In the genomic region with DNA sequence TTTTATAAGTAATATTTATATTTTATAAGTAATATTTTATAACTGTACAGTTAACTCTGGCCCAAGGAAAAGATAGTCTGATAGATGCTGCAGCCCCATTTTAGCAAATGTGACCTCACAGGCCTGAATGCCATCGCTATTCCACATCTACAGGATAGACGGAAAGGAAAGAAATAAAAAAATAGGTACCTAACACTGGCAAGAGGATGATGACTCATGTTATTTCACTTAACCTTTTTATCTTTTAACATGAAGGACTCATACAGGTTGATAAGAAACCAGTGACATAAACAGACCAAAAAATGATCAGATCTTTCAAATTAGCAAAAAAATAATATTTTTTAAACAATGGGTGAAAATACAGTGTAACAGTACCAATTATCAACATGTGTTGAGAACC, we compare ENCODE assay signal across 14 cellular contexts. TPM values are rescaled to one million over a fixed set of nuclear protein-coding genes. Genes with fewer than 3 reads are reported as not detected.
DNase-seq lines count a peak whose midpoint lies in the region; ATAC-seq, FAIRE-seq and TF ChIP-seq lines count a peak whose summit lies in the region.
"Had no signal": no experiment of that assay in that cellular context is flagged by ENCODE, and none has a peak within 500 bp of the region (broad histone marks: within the 10 kb centered on the region; RNA-seq: fewer than 3 reads in every experiment).

No MANE protein-coding gene starts in this region.

- no peak overlapping the region for H3K9ac ChIP-seq in K562 (ENCODE audit: insufficient read depth in 1 of 2, low read depth in 2 of 2, low read length in 2 of 2)
- H3K9ac ChIP-seq: BLaER1 had no signal

- DNase-seq in right atrium auricular region (ENCODE audit: low spot score) (no peak), Right ventricle myocardium superior (no peak), PC-9 (no peak), K562 (ENCODE audit: extremely low read depth in 1 of 4, low spot score in 3 of 4) (no peak), upper lobe of right lung (no peak), AG08395 (ENCODE audit: low spot score) (no peak)
- DNase-seq: DMS79 treated with DMSO at 0.1 percent for 48 hours, NCI-H187, NCI-H526, psoas muscle, testis had no signal

- peaks cover 0 to 18% of the 10 kb centered on the region in 2 donors for H3K4me1 ChIP-seq in right atrium auricular region
- peaks cover 64% of the 10 kb centered on the region for H3K4me1 ChIP-seq in PC-9 (replicated peaks; ENCODE audit: insufficient read depth)
- H3K4me1 ChIP-seq in K562 (replicated peaks in 1 of 2; ENCODE audit: control insufficient read depth in 2 of 2, insufficient read depth in 2 of 2, low read length in 2 of 2) = peaks cover 2 to 4% of the 10 kb centered on the region in 2 experiments; a peak in 2 of 5 replicates
- peaks cover 32% of the 10 kb centered on the region for H3K4me1 ChIP-seq in upper lobe of right lung
- H3K4me1 ChIP-seq: testis had no signal

- H3K4me3 ChIP-seq in right atrium auricular region (no peak overlapping the region), PC-9 (no peak overlapping the region), K562 (no peak overlapping the region), upper lobe of right lung (peak overlapping the region; percentile 6)
- H3K4me3 ChIP-seq: BLaER1, psoas muscle, testis had no signal

- H3K79me2 ChIP-seq in PC-9 (ENCODE audit: low read depth) (peaks cover 51% of the 10 kb centered on the region), K562 (ENCODE audit: control insufficient read depth, insufficient read depth, low read length) (no peaks in the 10 kb centered on the region)

- H3K9me2 ChIP-seq in PC-9 (ENCODE audit: insufficient read depth) = no peaks in the 10 kb centered on the region

- 29% methylated on average over 2 of the region's 2 CpGs for WGBS in K562 (ENCODE audit: insufficient coverage, low coverage, missing lambda C conversion rate)

- BruUV-seq in PC-9 (replicated peaks; lab: Mats Ljungman, UMichigan) = no TSS peak
- no TSS peak for BruUV-seq in K562 (replicated peaks; lab: Mats Ljungman, UMichigan)

- peaks cover 25% of the 10 kb centered on the region for H3F3A ChIP-seq in PC-9 (ENCODE audit: insufficient read depth, low read depth)

- H3K4me2 ChIP-seq in PC-9 (peak overlapping the region; percentile 51), K562 (ENCODE audit: insufficient read depth, low read length) (no peak overlapping the region)

- ATAC-seq in Right ventricle myocardium superior (ENCODE audit: poor library complexity) (no peak), K562 (no peak), upper lobe of right lung (no peak), GM18519 (IDR thresholded peaks at IDR 0.05; ENCODE audit: low FRiP score, unreplicated experiment) (no peak), GM21515 (IDR thresholded peaks at IDR 0.05; ENCODE audit: unreplicated experiment) (no peak)
- ATAC-seq: psoas muscle had no signal

- H3K9me3 ChIP-seq in right atrium auricular region (no peaks in the 10 kb centered on the region), PC-9 (ENCODE audit: insufficient read depth, low read depth) (no peaks in the 10 kb centered on the region), K562 (replicated peaks; ENCODE audit: control insufficient read depth, insufficient read depth, low read depth, low read length) (no peaks in the 10 kb centered on the region), upper lobe of right lung (no peaks in the 10 kb centered on the region)
- H3K9me3 ChIP-seq: BLaER1, psoas muscle, testis had no signal

- POLR2A ChIA-PET in PC-9 (lab: Charles Lee; ENCODE audit: unreplicated experiment) (no interaction called here), K562 (lab: Yijun Ruan, JAX) (no interaction called here)

- H3K27ac ChIP-seq in right atrium auricular region (peak overlapping the region; percentile 43 to 67), PC-9 (no peak overlapping the region), K562 (ENCODE audit: extremely low read depth, low read depth, low read length) (no peak overlapping the region), upper lobe of right lung (peak overlapping the region; percentile 3)
- H3K27ac ChIP-seq: BLaER1, psoas muscle, testis had no signal

- TF ChIP-seq CTCF in right atrium auricular region (IDR thresholded peaks at IDR 0.05) (no peak), PC-9 (conservative IDR thresholded peaks at IDR 0.05) (no peak), K562 (IDR thresholded peaks at IDR 0.05 in 2 of 3, conservative IDR thresholded peaks at IDR 0.05 in 1 of 3; ENCODE audit: insufficient read depth in 2 of 3, low read depth in 1 of 3, low read length in 3 of 3) (no peak), upper lobe of right lung (IDR thresholded peaks at IDR 0.05) (no peak)

- CTCF ChIA-PET in PC-9 (lab: Charles Lee) = no interaction called here
- CTCF ChIA-PET in K562 (lab: Yijun Ruan, JAX; ENCODE audit: low intra/inter-chr PET ratio) = no interaction called here

- TF ChIP-seq EP300 in K562 (IDR thresholded peaks at IDR 0.05; ENCODE audit: low read length) = no peak

- H4K20me1 ChIP-seq in PC-9 (ENCODE audit: insufficient read depth) (no peaks in the 10 kb centered on the region), K562 (replicated peaks; ENCODE audit: control insufficient read depth, insufficient read depth, low read length) (no peaks in the 10 kb centered on the region)
- H4K20me1 ChIP-seq: BLaER1 had no signal

- H3K9me1 ChIP-seq in K562 (ENCODE audit: control insufficient read depth, insufficient read depth, low read length) = no peaks in the 10 kb centered on the region

- no peak for FAIRE-seq in K562 (lab: Jason Lieb, UNC)

- H3K27me3 ChIP-seq in right atrium auricular region = no peaks in the 10 kb centered on the region
- H3K27me3 ChIP-seq in PC-9 (ENCODE audit: insufficient read depth, low read depth) = no peaks in the 10 kb centered on the region
- no peaks in the 10 kb centered on the region for H3K27me3 ChIP-seq in K562 (ENCODE audit: control insufficient read depth in 2 of 2, insufficient read depth in 2 of 2, low read length in 2 of 2)
- no peaks in the 10 kb centered on the region for H3K27me3 ChIP-seq in upper lobe of right lung
- H3K27me3 ChIP-seq: BLaER1, testis had no signal

- no peak for TF ChIP-seq POLR2A in K562 (conservative IDR thresholded peaks at IDR 0.05)

- TF ChIP-seq RAD21 in K562 (CRISPR knock-in tag; conservative IDR thresholded peaks at IDR 0.05 in 1 of 2, IDR thresholded peaks at IDR 0.05 in 1 of 2) = no peak

- in situ Hi-C loops in K562 (cut with MboI) = no loop called here

- intact Hi-C loops in Right ventricle myocardium superior (cut with DNase I) = loop anchor here (5.0 kb wide), 1 partner anchor 59 kb away; a partner anchor contains a TSS
- intact Hi-C loops in PC-9 (cut with micrococcal nuclease; ENCODE audit: unreplicated experiment) = loop anchor here (5.0 kb wide), 1 partner anchor 264 kb away; no protein-coding TSS in a partner anchor
- intact Hi-C loops in K562 (cut with micrococcal nuclease) = loop anchor here (5.0 kb wide), 1 partner anchor 49 kb away; no protein-coding TSS in a partner anchor
- intact Hi-C loops in upper lobe of right lung (cut with DNase I) = no loop called here

- H2AFZ ChIP-seq in PC-9 (no peak overlapping the region), K562 (ENCODE audit: low read depth, low read length) (no peak overlapping the region)

- peaks cover under 1% of the 10 kb centered on the region for H3K36me3 ChIP-seq in right atrium auricular region
- 0 out of 2 replicates have a peak, but pooled peaks cover 8% of the 10 kb centered on the region for H3K36me3 ChIP-seq in PC-9 (ENCODE audit: low read depth)
- no peaks in the 10 kb centered on the region for H3K36me3 ChIP-seq in K562 (ENCODE audit: control insufficient read depth, insufficient read depth, low read length)
- peaks cover 8% of the 10 kb centered on the region for H3K36me3 ChIP-seq in upper lobe of right lung
- H3K36me3 ChIP-seq: BLaER1 had no signal

RNA-seq across cellular contexts. Expression of a gene that starts 2.7 kb away (rescaled TPM):
- total RNA-seq in right atrium auricular region = 10 to 100 TPM in 1 of 2 donors, 1 to 10 TPM in 1; 6.6 to 14.1 TPM
- total RNA-seq in Right ventricle myocardium superior = 9.0 TPM
- 2.3 and 4.4 TPM in 2 replicates for total RNA-seq in PC-9 (2021)
- not detected in 2 replicates for total RNA-seq in K562 (2011; cell fraction: chromatin; rRNA removed; ENCODE audit: low replicate concordance)
- not detected in 2 replicates for total RNA-seq in K562 (2011; cell fraction: nucleolus; rRNA removed)
- total RNA-seq in K562 (2011; cell fraction: nucleoplasm; rRNA removed) = not detected in 2 replicates
- 0.20 and 0.27 TPM in 2 replicates for total RNA-seq in K562 (2014; rRNA removed)
- 0.47 TPM in 1 of 2 replicates, not detected in the other for total RNA-seq in K562 (2014; rRNA removed; fragmentation: Illumina TruSeq; extraction: Trizol)
- 0.26 and 0.51 TPM in 2 replicates for total RNA-seq in K562 (2015; rRNA removed; fragmentation: Illumina TruSeq; extraction: Trizol)
- 0.18 and 0.24 TPM in 2 replicates for total RNA-seq in K562 (2021)
- 0.18 TPM in 1 of 2 replicates, not detected in the other for polyA plus RNA-seq in K562 (2011; rRNA removed)
- polyA plus RNA-seq in K562 (2011; cell fraction: cytosol; rRNA removed) = not detected in 2 replicates
- 0.07 and 0.34 TPM in 2 replicates for polyA plus RNA-seq in K562 (2011; cell fraction: nucleus; rRNA removed)
- polyA plus RNA-seq in K562 (2012) = 0.09 and 0.18 TPM in 2 replicates
- polyA plus RNA-seq in K562 (2014; fragmentation: Illumina TruSeq; extraction: Trizol) = 0.07 and 0.33 TPM in 2 replicates
- under 1 TPM in 1 of 2 experiments, not detected in 1; 0.32 TPM for polyA plus RNA-seq in K562 (2014; fragmentation: Nextera tagmentation; extraction: Ambion mirVana)
- polyA plus RNA-seq in K562 (2014; rRNA removed) = 0.34 TPM in 1 of 2 replicates, not detected in the other
- not detected in 2 replicates for polyA minus RNA-seq in K562 (2011; rRNA and poly(A)+ RNA removed)
- polyA minus RNA-seq in K562 (2011; cell fraction: cytosol; rRNA and poly(A)+ RNA removed) = not detected in 2 replicates
- polyA minus RNA-seq in K562 (2011; cell fraction: nucleus; rRNA and poly(A)+ RNA removed) = not detected in 2 replicates
- total RNA-seq in upper lobe of right lung = 25.9 TPM

RNA-seq across cellular contexts. Expression of a gene that starts 15.3 kb away (rescaled TPM):
- total RNA-seq in right atrium auricular region (10 to 100 TPM; 17.6 to 30.4 TPM), Right ventricle myocardium superior (39.8 TPM), PC-9 (2021) (13.5 and 22.0 TPM in 2 replicates), K562 (2014; rRNA removed) (4.5 and 4.7 TPM in 2 replicates), K562 (2014; rRNA removed; fragmentation: Illumina TruSeq; extraction: Trizol) (9.3 and 11.3 TPM in 2 replicates), K562 (2015; rRNA removed; fragmentation: Illumina TruSeq; extraction: Trizol) (6.9 and 10.0 TPM in 2 replicates), K562 (2021) (6.5 and 10.4 TPM in 2 replicates), upper lobe of right lung (18.0 TPM)
- 0.35 and 0.83 TPM in 2 replicates for total RNA-seq in K562 (2011; cell fraction: chromatin; rRNA removed; ENCODE audit: low replicate concordance)
- total RNA-seq in K562 (2011; cell fraction: nucleolus; rRNA removed) = 1.3 and 1.5 TPM in 2 replicates
- total RNA-seq in K562 (2011; cell fraction: nucleoplasm; rRNA removed) = 1.4 and 1.9 TPM in 2 replicates
- polyA plus RNA-seq in K562 (2011; rRNA removed) (4.7 and 5.2 TPM in 2 replicates), K562 (2014; fragmentation: Illumina TruSeq; extraction: Trizol) (5.9 and 6.0 TPM in 2 replicates), K562 (2014; fragmentation: Nextera tagmentation; extraction: Ambion mirVana) (10 to 100 TPM; 11.2 to 13.8 TPM), K562 (2014; rRNA removed) (6.0 and 6.6 TPM in 2 replicates)
- 0.48 and 2.0 TPM in 2 replicates for polyA plus RNA-seq in K562 (2011; cell fraction: cytosol; rRNA removed)
- 0.90 and 1.2 TPM in 2 replicates for polyA plus RNA-seq in K562 (2011; cell fraction: nucleus; rRNA removed)
- 7.5 and 12.7 TPM in 2 replicates for polyA plus RNA-seq in K562 (2012)
- polyA minus RNA-seq in K562 (2011; rRNA and poly(A)+ RNA removed) = 1.5 and 2.8 TPM in 2 replicates
- 2.3 TPM in 1 of 2 replicates, not detected in the other for polyA minus RNA-seq in K562 (2011; cell fraction: cytosol; rRNA and poly(A)+ RNA removed)
- polyA minus RNA-seq in K562 (2011; cell fraction: nucleus; rRNA and poly(A)+ RNA removed) = 1.3 and 2.1 TPM in 2 replicates

RNA-seq across cellular contexts. Expression of a gene that starts 57.3 kb away (rescaled TPM):
- total RNA-seq in right atrium auricular region = 1 to 10 TPM; 2.2 to 2.9 TPM
- 2.4 TPM for total RNA-seq in Right ventricle myocardium superior
- total RNA-seq in PC-9 (2021) = 0.55 and 1.4 TPM in 2 replicates
- not detected in 2 replicates for total RNA-seq in K562 (2011; cell fraction: chromatin; rRNA removed; ENCODE audit: low replicate concordance)
- total RNA-seq in K562 (2011; cell fraction: nucleolus; rRNA removed) = not detected in 2 replicates
- total RNA-seq in K562 (2011; cell fraction: nucleoplasm; rRNA removed) = not detected in 2 replicates
- total RNA-seq in K562 (2014; rRNA removed) = not detected in 2 replicates
- not detected in 2 replicates for total RNA-seq in K562 (2014; rRNA removed; fragmentation: Illumina TruSeq; extraction: Trizol)
- total RNA-seq in K562 (2015; rRNA removed; fragmentation: Illumina TruSeq; extraction: Trizol) = not detected in 2 replicates
- total RNA-seq in K562 (2021) = not detected in 2 replicates
- polyA plus RNA-seq in K562 (2011; rRNA removed) = not detected in 2 replicates
- not detected in 2 replicates for polyA plus RNA-seq in K562 (2011; cell fraction: cytosol; rRNA removed)
- not detected in 2 replicates for polyA plus RNA-seq in K562 (2011; cell fraction: nucleus; rRNA removed)
- polyA plus RNA-seq in K562 (2012) = not detected in 2 replicates
- polyA plus RNA-seq in K562 (2014; fragmentation: Illumina TruSeq; extraction: Trizol) = not detected in 2 replicates
- polyA plus RNA-seq in K562 (2014; fragmentation: Nextera tagmentation; extraction: Ambion mirVana) = not detected
- not detected in 2 replicates for polyA plus RNA-seq in K562 (2014; rRNA removed)
- not detected in 2 replicates for polyA minus RNA-seq in K562 (2011; rRNA and poly(A)+ RNA removed)
- not detected in 2 replicates for polyA minus RNA-seq in K562 (2011; cell fraction: cytosol; rRNA and poly(A)+ RNA removed)
- polyA minus RNA-seq in K562 (2011; cell fraction: nucleus; rRNA and poly(A)+ RNA removed) = not detected in 2 replicates
- 6.3 TPM for total RNA-seq in upper lobe of right lung

Comparison
In these comparisons a context has a peak if more than half of its experiments do, and no peak if none do; other contexts are left out.
1. H3K27ac ChIP-seq: peak in right atrium auricular region (2 of 2) and upper lobe of right lung (single experiment); none in PC-9 (single experiment) and K562 (single experiment).